ENCODE assay signal across 34 cellular contexts in genomic region chr4:158678767-158679166, GRCh38.
"Had no signal": no experiment of that assay in that cellular context is flagged by ENCODE, and none has a peak within 500 bp of the region (broad histone marks: within the 10 kb centered on the region; RNA-seq: fewer than 3 reads in every experiment).

No MANE protein-coding gene starts in this region.

- H3K4me3 ChIP-seq: adrenal gland, ascending aorta, body of pancreas, breast epithelium, cardiac muscle cell had no signal

- ATAC-seq: activated naive CD4-positive, alpha-beta T cell treated with anti-CD3 and anti-CD28 coated beads, Interleukin-2, amount 50 U/mL, for 72 hours; activated naive CD8-positive, alpha-beta T cell treated with anti-CD3 and anti-CD28 coated beads, Interleukin-2, amount 50 U/mL, for 24 hours; activated T-cell treated with anti-CD3 and anti-CD28 coated beads, Interleukin-2, amount 50 U/mL, for 4 hours; activated T-cell treated with anti-CD3 and anti-CD28 coated beads, Interleukin-2, amount 50 U/mL, for 72 hours; activated T-helper 17 cell treated with anti-CD3 and anti-CD28 coated beads, Interleukin-2, amount 50 U/mL, for 72 hours; body of pancreas had no signal

- H3K9me3 ChIP-seq: adrenal gland, ascending aorta, body of pancreas, breast epithelium had no signal

- H3K27me3 ChIP-seq: adrenal gland, ascending aorta, body of pancreas, brain microvascular endothelial cell, breast epithelium, cardiac muscle cell had no signal

- FAIRE-seq: astrocyte, bronchial epithelial cell had no signal

- H3K4me1 ChIP-seq: ascending aorta, breast epithelium had no signal

- H3K27ac ChIP-seq: ascending aorta, body of pancreas, brain microvascular endothelial cell, breast epithelium, cardiac muscle cell had no signal

- DNase-seq: activated effector memory CD4-positive, alpha-beta T cell treated with anti-CD3 and anti-CD28 coated beads, Interleukin-2, amount 50 U/mL, for 16 hours; activated effector memory CD4-positive, alpha-beta T cell treated with Interleukin-2 at 50 U/mL for 16 hours; activated gamma-delta T cell; activated gamma-delta T cell treated with Interleukin-2 at 50 U/mL for 16 hours; activated naive CD4-positive, alpha-beta T cell; activated naive CD4-positive, alpha-beta T cell treated with anti-CD3 and anti-CD28 coated beads for 36 hours; activated naive CD4-positive, alpha-beta T cell treated with anti-CD3 and anti-CD28 coated beads, Interleukin-2, amount 10 ng/mL, durations not matched to agents 7 days and 5 days; activated naive CD4-positive, alpha-beta T cell treated with anti-CD3 and anti-CD28 coated beads, Interleukin-2, amount 50 U/mL, for 16 hours; activated naive CD8-positive, alpha-beta T cell treated with anti-CD3 and anti-CD28 coated beads for 36 hours; activated naive CD8-positive, alpha-beta T cell treated with anti-CD3 and anti-CD28 coated beads, Interleukin-2, amount 10 ng/mL, durations not matched to agents 7 days and 5 days; activated naive CD8-positive, alpha-beta T cell treated with anti-CD3 and anti-CD28 coated beads, Interleukin-2, amount 50 U/mL, for 24 hours; activated T-cell treated with anti-CD3 and anti-CD28 coated beads for 4 hours; activated T-cell treated with anti-CD3 and anti-CD28 coated beads, Interleukin-2, amount 50 U/mL, for 1 hour; activated T-cell treated with anti-CD3 and anti-CD28 coated beads, Interleukin-2, amount 50 U/mL, for 24 hours; activated T-cell treated with anti-CD3 and anti-CD28 coated beads, Interleukin-2, amount 50 U/mL, for 4 hours; activated T-cell treated with anti-CD3 and anti-CD28 coated beads, Interleukin-2, amount 50 U/mL, for 48 hours; activated T-cell treated with anti-CD3 and anti-CD28 coated beads, Interleukin-2, amount 50 U/mL, for 72 hours; amniotic stem cell; amygdala; anterior cingulate cortex; aorta; body of pancreas; brain microvascular endothelial cell; caudate nucleus; central memory CD4-positive, alpha-beta T cell; cerebellar nuclear complex had no signal

- H3K36me3 ChIP-seq: brain microvascular endothelial cell, breast epithelium, cardiac muscle cell had no signal
